ENCODE assay signal across 27 cellular contexts in the genomic region with DNA sequence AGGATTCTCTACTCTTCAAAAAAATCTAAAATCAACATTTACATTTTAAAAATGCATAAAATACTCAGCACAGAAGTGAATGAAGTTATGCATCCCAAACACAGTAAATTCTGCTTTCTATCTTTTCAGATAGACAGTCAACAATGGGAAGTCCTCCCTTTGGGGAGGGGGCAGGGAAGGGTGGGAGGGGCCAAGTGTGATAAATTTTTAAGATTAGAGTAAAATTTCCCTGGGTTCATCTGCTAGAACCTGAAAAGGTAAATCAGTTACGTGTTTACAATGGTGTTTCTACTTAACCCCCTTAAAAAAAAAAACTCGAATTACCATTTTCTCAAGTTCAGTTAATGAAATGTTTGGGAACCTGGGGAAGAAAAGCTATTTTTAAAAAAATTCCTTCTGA. TPM values are rescaled to one million over a fixed set of nuclear protein-coding genes. Genes with fewer than 3 reads are reported as not detected.
"Had no signal": no experiment of that assay in that cellular context is flagged by ENCODE, and none has a peak within 500 bp of the region (broad histone marks: within the 10 kb centered on the region; RNA-seq: fewer than 3 reads in every experiment).

No MANE protein-coding gene starts in this region.

- H3K4me3 Mint-ChIP-seq: activated naive CD4-positive, alpha-beta T cell treated with anti-CD3 and anti-CD28 coated beads, Interleukin-2, amount 50 U/mL, for 24 hours; dendritic cell treated with granulocyte-macrophage colony-stimulating factor and Interleukin-4, amounts not matched to agents 40 ng/mL and 50 ng/mL, for 4 days; natural killer cell; stimulated activated effector memory CD8-positive, alpha-beta T cell treated with anti-CD3 and anti-CD28 coated beads, Interleukin-12 subunit alpha, Interleukin-12 subunit beta, amount 100 ng/mL, for 72 hours; stimulated activated naive CD8-positive, alpha-beta T cell treated with anti-CD3 and anti-CD28 coated beads, Interleukin-15, amount 100 ng/mL, for 72 hours had no signal

- FAIRE-seq: endothelial cell of umbilical vein, frontal cortex, keratinocyte had no signal

- H3K4me1 Mint-ChIP-seq: natural killer cell had no signal

- H3K9me3 Mint-ChIP-seq: dendritic cell treated with granulocyte-macrophage colony-stimulating factor and Interleukin-4, amounts not matched to agents 40 ng/mL and 50 ng/mL, for 4 days; natural killer cell; stimulated activated effector memory CD8-positive, alpha-beta T cell treated with anti-CD3 and anti-CD28 coated beads, Interleukin-12 subunit alpha, Interleukin-12 subunit beta, amount 100 ng/mL, for 72 hours had no signal

- H3K36me3 Mint-ChIP-seq: activated naive CD4-positive, alpha-beta T cell treated with anti-CD3 and anti-CD28 coated beads, Interleukin-2, amount 50 U/mL, for 24 hours; stimulated activated effector memory CD8-positive, alpha-beta T cell treated with anti-CD3 and anti-CD28 coated beads, Interleukin-12 subunit alpha, Interleukin-12 subunit beta, amount 100 ng/mL, for 72 hours had no signal

- H3K4me3 ChIP-seq: body of pancreas, lower lobe of right lung, right lobe of liver, skin epidermis, suprapubic skin, tibial nerve, uterus had no signal

- H3K36me3 ChIP-seq: lower lobe of right lung, right lobe of liver, suprapubic skin, tibial nerve, uterus had no signal

- H3K27ac Mint-ChIP-seq: activated naive CD4-positive, alpha-beta T cell treated with anti-CD3 and anti-CD28 coated beads, Interleukin-2, amount 50 U/mL, for 24 hours; dendritic cell treated with granulocyte-macrophage colony-stimulating factor and Interleukin-4, amounts not matched to agents 40 ng/mL and 50 ng/mL, for 4 days; natural killer cell; stimulated activated effector memory CD8-positive, alpha-beta T cell treated with anti-CD3 and anti-CD28 coated beads, Interleukin-12 subunit alpha, Interleukin-12 subunit beta, amount 100 ng/mL, for 72 hours; stimulated activated naive CD8-positive, alpha-beta T cell treated with anti-CD3 and anti-CD28 coated beads, Interleukin-15, amount 100 ng/mL, for 72 hours had no signal

- H3K4me1 ChIP-seq: uterus had no signal

- H3K9me3 ChIP-seq: lower lobe of right lung, right lobe of liver, suprapubic skin, uterus had no signal

- DNase-seq: activated CD4-positive, alpha-beta T cell treated with anti-CD3 and anti-CD28 coated beads for 1 hour; activated gamma-delta T cell treated with Interleukin-2 at 50 U/mL for 16 hours; activated T-cell treated with anti-CD3 and anti-CD28 coated beads, Interleukin-2, amount 50 U/mL, for 1 hour; anterior cingulate cortex; body of pancreas; effector CD4-positive, alpha-beta T cell; hypothalamus; left colon; lower lobe of right lung; midbrain; natural killer cell; nucleus accumbens; right lobe of liver; stimulated activated CD4-positive, alpha-beta T cell treated with anti-CD3 and anti-CD28 coated beads, Interleukin-2, amount 100 ng/mL, for 24 hours; stimulated activated naive CD8-positive, alpha-beta T cell treated with anti-CD3 and anti-CD28 coated beads, Interleukin-15, amount 100 ng/mL, for 72 hours; uterus had no signal

- ATAC-seq: body of pancreas; esophagus mucosa; left colon; lower lobe of right lung; natural killer cell; right lobe of liver; stimulated activated effector memory CD8-positive, alpha-beta T cell treated with anti-CD3 and anti-CD28 coated beads, Interleukin-12 subunit alpha, Interleukin-12 subunit beta, amount 100 ng/mL, for 72 hours; stimulated activated naive CD8-positive, alpha-beta T cell treated with anti-CD3 and anti-CD28 coated beads, Interleukin-15, amount 100 ng/mL, for 72 hours had no signal

- H3K27ac ChIP-seq: body of pancreas, lower lobe of right lung, right lobe of liver, skin epidermis, suprapubic skin, tibial nerve, uterus, VCaP had no signal

RNA-seq across cellular contexts. Expression of a gene that starts 9.2 kb away (rescaled TPM):
- total RNA-seq: body of pancreas, frontal cortex, lower lobe of right lung, natural killer cell, right lobe of liver, tibial nerve had no signal
- polyA plus RNA-seq: keratinocyte had no signal
